ENCODE assay signal across 2 cellular contexts in the genomic region with DNA sequence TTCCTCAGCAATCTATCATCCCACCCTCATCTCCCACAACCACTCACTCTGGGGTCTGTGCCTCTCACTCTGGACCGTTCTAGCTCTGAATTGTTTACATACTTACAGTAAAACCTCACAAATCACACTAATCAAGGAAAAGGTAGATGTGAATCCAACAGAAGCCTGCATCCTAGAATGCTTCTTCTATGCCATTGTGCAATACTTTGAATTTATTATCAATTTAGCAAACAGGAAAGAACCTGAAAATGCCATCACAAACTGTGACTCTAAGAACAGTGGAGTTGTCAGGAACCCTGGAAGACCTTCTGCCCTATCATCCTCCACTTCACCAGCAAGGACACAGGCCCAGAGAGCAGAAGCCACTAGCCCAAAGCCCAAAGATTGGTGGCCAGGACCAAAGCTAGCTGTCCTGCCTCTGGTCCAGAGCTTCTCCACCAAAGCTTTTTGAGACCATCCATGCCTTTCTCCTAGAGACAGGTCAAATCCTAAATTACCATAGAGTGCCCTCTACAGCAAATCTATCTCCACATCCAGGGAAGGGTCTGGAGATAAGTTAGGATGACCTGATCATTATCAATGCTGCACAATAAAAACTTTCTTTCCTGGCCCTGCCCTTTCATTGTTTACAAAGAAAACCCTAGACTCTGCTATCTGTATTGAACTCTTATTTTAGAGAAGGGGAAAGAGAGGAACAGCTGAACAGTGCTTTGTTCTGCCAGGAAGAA.
TF ChIP-seq lines count a peak whose summit lies in the region.

No MANE protein-coding gene starts in this region.

TF ChIP-seq in WTC11, 78 proteins besides CTCF, POLR2A, EP300 and RAD21 (continues in another document):
- TF ChIP-seq NR1H2 (CRISPR knock-in tag; IDR thresholded peaks at IDR 0.05), result no peak
- no peak for TF ChIP-seq OVOL2 (CRISPR knock-in tag; IDR thresholded peaks at IDR 0.05; ENCODE audit: borderline replicate concordance)
- TF ChIP-seq, protein P1, sequence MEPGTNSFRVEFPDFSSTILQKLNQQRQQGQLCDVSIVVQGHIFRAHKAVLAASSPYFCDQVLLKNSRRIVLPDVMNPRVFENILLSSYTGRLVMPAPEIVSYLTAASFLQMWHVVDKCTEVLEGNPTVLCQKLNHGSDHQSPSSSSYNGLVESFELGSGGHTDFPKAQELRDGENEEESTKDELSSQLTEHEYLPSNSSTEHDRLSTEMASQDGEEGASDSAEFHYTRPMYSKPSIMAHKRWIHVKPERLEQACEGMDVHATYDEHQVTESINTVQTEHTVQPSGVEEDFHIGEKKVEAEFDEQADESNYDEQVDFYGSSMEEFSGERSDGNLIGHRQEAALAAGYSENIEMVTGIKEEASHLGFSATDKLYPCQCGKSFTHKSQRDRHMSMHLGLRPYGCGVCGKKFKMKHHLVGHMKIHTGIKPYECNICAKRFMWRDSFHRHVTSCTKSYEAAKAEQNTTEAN (CRISPR knock-in tag; IDR thresholded peaks at IDR 0.05), result no peak
- TF ChIP-seq ETV6 (CRISPR knock-in tag; IDR thresholded peaks at IDR 0.05), result no peak
- no peak for TF ChIP-seq ZNF396 (CRISPR knock-in tag; IDR thresholded peaks at IDR 0.05; ENCODE audit: borderline replicate concordance)
- TF ChIP-seq ZNF138 (CRISPR knock-in tag; conservative IDR thresholded peaks at IDR 0.05), result no peak
- TF ChIP-seq, protein P2, sequence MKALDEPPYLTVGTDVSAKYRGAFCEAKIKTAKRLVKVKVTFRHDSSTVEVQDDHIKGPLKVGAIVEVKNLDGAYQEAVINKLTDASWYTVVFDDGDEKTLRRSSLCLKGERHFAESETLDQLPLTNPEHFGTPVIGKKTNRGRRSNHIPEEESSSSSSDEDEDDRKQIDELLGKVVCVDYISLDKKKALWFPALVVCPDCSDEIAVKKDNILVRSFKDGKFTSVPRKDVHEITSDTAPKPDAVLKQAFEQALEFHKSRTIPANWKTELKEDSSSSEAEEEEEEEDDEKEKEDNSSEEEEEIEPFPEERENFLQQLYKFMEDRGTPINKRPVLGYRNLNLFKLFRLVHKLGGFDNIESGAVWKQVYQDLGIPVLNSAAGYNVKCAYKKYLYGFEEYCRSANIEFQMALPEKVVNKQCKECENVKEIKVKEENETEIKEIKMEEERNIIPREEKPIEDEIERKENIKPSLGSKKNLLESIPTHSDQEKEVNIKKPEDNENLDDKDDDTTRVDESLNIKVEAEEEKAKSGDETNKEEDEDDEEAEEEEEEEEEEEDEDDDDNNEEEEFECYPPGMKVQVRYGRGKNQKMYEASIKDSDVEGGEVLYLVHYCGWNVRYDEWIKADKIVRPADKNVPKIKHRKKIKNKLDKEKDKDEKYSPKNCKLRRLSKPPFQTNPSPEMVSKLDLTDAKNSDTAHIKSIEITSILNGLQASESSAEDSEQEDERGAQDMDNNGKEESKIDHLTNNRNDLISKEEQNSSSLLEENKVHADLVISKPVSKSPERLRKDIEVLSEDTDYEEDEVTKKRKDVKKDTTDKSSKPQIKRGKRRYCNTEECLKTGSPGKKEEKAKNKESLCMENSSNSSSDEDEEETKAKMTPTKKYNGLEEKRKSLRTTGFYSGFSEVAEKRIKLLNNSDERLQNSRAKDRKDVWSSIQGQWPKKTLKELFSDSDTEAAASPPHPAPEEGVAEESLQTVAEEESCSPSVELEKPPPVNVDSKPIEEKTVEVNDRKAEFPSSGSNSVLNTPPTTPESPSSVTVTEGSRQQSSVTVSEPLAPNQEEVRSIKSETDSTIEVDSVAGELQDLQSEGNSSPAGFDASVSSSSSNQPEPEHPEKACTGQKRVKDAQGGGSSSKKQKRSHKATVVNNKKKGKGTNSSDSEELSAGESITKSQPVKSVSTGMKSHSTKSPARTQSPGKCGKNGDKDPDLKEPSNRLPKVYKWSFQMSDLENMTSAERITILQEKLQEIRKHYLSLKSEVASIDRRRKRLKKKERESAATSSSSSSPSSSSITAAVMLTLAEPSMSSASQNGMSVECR (CRISPR knock-in tag; IDR thresholded peaks at IDR 0.05; ENCODE audit: borderline replicate concordance), result no peak
- TF ChIP-seq, protein P3, sequence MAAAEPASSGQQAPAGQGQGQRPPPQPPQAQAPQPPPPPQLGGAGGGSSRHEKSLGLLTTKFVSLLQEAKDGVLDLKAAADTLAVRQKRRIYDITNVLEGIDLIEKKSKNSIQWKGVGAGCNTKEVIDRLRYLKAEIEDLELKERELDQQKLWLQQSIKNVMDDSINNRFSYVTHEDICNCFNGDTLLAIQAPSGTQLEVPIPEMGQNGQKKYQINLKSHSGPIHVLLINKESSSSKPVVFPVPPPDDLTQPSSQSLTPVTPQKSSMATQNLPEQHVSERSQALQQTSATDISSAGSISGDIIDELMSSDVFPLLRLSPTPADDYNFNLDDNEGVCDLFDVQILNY (CRISPR knock-in tag; IDR thresholded peaks at IDR 0.05), result no peak
- TF ChIP-seq, protein P4, sequence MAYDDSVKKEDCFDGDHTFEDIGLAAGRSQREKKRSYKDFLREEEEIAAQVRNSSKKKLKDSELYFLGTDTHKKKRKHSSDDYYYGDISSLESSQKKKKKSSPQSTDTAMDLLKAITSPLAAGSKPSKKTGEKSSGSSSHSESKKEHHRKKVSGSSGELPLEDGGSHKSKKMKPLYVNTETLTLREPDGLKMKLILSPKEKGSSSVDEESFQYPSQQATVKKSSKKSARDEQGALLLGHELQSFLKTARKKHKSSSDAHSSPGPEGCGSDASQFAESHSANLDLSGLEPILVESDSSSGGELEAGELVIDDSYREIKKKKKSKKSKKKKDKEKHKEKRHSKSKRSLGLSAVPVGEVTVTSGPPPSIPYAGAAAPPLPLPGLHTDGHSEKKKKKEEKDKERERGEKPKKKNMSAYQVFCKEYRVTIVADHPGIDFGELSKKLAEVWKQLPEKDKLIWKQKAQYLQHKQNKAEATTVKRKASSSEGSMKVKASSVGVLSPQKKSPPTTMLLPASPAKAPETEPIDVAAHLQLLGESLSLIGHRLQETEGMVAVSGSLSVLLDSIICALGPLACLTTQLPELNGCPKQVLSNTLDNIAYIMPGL (CRISPR knock-in tag; IDR thresholded peaks at IDR 0.05), result no peak
- TF ChIP-seq, protein P5, sequence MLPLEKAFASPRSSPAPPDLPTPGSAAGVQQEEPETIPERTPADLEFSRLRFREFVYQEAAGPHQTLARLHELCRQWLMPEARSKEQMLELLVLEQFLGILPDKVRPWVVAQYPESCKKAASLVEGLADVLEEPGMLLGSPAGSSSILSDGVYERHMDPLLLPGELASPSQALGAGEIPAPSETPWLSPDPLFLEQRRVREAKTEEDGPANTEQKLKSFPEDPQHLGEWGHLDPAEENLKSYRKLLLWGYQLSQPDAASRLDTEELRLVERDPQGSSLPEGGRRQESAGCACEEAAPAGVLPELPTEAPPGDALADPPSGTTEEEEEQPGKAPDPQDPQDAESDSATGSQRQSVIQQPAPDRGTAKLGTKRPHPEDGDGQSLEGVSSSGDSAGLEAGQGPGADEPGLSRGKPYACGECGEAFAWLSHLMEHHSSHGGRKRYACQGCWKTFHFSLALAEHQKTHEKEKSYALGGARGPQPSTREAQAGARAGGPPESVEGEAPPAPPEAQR (CRISPR knock-in tag; IDR thresholded peaks at IDR 0.05), result no peak
- no peak for TF ChIP-seq ZNF423 (CRISPR knock-in tag; IDR thresholded peaks at IDR 0.05)

TF ChIP-seq in HepG2, 621 proteins besides CTCF, POLR2A, EP300 and RAD21 (continues in another document):
- no peak for TF ChIP-seq HNRNPH1 (optimal IDR thresholded peaks at IDR 0.05; ENCODE audit: low read depth, low read length)
- TF ChIP-seq ZNF329 (CRISPR knock-in tag; IDR thresholded peaks at IDR 0.05; ENCODE audit: low read depth), result no peak
- peak; percentile 55 for TF ChIP-seq STAG1 (CRISPR knock-in tag; IDR thresholded peaks at IDR 0.05)
- no peak for TF ChIP-seq TEAD3 (CRISPR knock-in tag; optimal IDR thresholded peaks at IDR 0.05; ENCODE audit: borderline replicate concordance)
- TF ChIP-seq ZNF34 (CRISPR knock-in tag; IDR thresholded peaks at IDR 0.05; ENCODE audit: borderline replicate concordance), result no peak
- no peak for TF ChIP-seq SOX13 (IDR thresholded peaks at IDR 0.05)
- peak in 1 of 2 experiments; percentile 47; a peak in 2 of 4 replicates for TF ChIP-seq SOX13 (CRISPR knock-in tag; conservative IDR thresholded peaks at IDR 0.05 in 1 of 2, IDR thresholded peaks at IDR 0.05 in 1 of 2)
- TF ChIP-seq, protein P6, sequence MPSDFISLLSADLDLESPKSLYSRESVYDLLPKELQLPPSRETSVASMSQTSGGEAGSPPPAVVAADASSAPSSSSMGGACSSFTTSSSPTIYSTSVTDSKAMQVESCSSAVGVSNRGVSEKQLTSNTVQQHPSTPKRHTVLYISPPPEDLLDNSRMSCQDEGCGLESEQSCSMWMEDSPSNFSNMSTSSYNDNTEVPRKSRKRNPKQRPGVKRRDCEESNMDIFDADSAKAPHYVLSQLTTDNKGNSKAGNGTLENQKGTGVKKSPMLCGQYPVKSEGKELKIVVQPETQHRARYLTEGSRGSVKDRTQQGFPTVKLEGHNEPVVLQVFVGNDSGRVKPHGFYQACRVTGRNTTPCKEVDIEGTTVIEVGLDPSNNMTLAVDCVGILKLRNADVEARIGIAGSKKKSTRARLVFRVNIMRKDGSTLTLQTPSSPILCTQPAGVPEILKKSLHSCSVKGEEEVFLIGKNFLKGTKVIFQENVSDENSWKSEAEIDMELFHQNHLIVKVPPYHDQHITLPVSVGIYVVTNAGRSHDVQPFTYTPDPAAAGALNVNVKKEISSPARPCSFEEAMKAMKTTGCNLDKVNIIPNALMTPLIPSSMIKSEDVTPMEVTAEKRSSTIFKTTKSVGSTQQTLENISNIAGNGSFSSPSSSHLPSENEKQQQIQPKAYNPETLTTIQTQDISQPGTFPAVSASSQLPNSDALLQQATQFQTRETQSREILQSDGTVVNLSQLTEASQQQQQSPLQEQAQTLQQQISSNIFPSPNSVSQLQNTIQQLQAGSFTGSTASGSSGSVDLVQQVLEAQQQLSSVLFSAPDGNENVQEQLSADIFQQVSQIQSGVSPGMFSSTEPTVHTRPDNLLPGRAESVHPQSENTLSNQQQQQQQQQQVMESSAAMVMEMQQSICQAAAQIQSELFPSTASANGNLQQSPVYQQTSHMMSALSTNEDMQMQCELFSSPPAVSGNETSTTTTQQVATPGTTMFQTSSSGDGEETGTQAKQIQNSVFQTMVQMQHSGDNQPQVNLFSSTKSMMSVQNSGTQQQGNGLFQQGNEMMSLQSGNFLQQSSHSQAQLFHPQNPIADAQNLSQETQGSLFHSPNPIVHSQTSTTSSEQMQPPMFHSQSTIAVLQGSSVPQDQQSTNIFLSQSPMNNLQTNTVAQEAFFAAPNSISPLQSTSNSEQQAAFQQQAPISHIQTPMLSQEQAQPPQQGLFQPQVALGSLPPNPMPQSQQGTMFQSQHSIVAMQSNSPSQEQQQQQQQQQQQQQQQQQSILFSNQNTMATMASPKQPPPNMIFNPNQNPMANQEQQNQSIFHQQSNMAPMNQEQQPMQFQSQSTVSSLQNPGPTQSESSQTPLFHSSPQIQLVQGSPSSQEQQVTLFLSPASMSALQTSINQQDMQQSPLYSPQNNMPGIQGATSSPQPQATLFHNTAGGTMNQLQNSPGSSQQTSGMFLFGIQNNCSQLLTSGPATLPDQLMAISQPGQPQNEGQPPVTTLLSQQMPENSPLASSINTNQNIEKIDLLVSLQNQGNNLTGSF (CRISPR knock-in tag; IDR thresholded peaks at IDR 0.05), result no peak
- TF ChIP-seq, protein P7, sequence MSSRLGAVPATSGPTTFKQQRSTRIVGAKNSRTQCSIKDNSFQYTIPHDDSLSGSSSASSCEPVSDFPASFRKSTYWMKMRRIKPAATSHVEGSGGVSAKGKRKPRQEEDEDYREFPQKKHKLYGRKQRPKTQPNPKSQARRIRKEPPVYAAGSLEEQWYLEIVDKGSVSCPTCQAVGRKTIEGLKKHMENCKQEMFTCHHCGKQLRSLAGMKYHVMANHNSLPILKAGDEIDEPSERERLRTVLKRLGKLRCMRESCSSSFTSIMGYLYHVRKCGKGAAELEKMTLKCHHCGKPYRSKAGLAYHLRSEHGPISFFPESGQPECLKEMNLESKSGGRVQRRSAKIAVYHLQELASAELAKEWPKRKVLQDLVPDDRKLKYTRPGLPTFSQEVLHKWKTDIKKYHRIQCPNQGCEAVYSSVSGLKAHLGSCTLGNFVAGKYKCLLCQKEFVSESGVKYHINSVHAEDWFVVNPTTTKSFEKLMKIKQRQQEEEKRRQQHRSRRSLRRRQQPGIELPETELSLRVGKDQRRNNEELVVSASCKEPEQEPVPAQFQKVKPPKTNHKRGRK (CRISPR knock-in tag; IDR thresholded peaks at IDR 0.05), result no peak
- TF ChIP-seq SOX6 (IDR thresholded peaks at IDR 0.05), result no peak
- TF ChIP-seq SOX6 (CRISPR knock-in tag; IDR thresholded peaks at IDR 0.05), result peak; percentile 51; the same call in 1 of the 2 replicates
- TF ChIP-seq REL (CRISPR knock-in tag; conservative IDR thresholded peaks at IDR 0.05), result no peak
- peak; percentile 42; the same call in 1 of the 2 replicates for TF ChIP-seq CEBPG (CRISPR knock-in tag; IDR thresholded peaks at IDR 0.05)
- TF ChIP-seq, protein P8, sequence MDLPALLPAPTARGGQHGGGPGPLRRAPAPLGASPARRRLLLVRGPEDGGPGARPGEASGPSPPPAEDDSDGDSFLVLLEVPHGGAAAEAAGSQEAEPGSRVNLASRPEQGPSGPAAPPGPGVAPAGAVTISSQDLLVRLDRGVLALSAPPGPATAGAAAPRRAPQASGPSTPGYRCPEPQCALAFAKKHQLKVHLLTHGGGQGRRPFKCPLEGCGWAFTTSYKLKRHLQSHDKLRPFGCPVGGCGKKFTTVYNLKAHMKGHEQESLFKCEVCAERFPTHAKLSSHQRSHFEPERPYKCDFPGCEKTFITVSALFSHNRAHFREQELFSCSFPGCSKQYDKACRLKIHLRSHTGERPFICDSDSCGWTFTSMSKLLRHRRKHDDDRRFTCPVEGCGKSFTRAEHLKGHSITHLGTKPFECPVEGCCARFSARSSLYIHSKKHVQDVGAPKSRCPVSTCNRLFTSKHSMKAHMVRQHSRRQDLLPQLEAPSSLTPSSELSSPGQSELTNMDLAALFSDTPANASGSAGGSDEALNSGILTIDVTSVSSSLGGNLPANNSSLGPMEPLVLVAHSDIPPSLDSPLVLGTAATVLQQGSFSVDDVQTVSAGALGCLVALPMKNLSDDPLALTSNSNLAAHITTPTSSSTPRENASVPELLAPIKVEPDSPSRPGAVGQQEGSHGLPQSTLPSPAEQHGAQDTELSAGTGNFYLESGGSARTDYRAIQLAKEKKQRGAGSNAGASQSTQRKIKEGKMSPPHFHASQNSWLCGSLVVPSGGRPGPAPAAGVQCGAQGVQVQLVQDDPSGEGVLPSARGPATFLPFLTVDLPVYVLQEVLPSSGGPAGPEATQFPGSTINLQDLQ (CRISPR knock-in tag; IDR thresholded peaks at IDR 0.05), result no peak
- TF ChIP-seq, protein P9, sequence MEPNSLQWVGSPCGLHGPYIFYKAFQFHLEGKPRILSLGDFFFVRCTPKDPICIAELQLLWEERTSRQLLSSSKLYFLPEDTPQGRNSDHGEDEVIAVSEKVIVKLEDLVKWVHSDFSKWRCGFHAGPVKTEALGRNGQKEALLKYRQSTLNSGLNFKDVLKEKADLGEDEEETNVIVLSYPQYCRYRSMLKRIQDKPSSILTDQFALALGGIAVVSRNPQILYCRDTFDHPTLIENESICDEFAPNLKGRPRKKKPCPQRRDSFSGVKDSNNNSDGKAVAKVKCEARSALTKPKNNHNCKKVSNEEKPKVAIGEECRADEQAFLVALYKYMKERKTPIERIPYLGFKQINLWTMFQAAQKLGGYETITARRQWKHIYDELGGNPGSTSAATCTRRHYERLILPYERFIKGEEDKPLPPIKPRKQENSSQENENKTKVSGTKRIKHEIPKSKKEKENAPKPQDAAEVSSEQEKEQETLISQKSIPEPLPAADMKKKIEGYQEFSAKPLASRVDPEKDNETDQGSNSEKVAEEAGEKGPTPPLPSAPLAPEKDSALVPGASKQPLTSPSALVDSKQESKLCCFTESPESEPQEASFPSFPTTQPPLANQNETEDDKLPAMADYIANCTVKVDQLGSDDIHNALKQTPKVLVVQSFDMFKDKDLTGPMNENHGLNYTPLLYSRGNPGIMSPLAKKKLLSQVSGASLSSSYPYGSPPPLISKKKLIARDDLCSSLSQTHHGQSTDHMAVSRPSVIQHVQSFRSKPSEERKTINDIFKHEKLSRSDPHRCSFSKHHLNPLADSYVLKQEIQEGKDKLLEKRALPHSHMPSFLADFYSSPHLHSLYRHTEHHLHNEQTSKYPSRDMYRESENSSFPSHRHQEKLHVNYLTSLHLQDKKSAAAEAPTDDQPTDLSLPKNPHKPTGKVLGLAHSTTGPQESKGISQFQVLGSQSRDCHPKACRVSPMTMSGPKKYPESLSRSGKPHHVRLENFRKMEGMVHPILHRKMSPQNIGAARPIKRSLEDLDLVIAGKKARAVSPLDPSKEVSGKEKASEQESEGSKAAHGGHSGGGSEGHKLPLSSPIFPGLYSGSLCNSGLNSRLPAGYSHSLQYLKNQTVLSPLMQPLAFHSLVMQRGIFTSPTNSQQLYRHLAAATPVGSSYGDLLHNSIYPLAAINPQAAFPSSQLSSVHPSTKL (CRISPR knock-in tag; IDR thresholded peaks at IDR 0.05), result no peak
